8 cellular contexts compared by ENCODE assay signal in genomic region chr17:43878260-43879082, GRCh38. TPM values are rescaled to one million over a fixed set of nuclear protein-coding genes. Genes with fewer than 3 reads are reported as not detected.
DNase-seq lines count a peak whose midpoint lies in the region; ATAC-seq, FAIRE-seq and TF ChIP-seq lines count a peak whose summit lies in the region.

No MANE protein-coding gene starts in this region.

- DNase-seq in AG08396 (ENCODE audit: low spot score) (peak; percentile 93), GM19239 (ENCODE audit: insufficient read length, low spot score) (peak; percentile 77), NCI-H2196 (lab: John Stamatoyannopoulos, UW; ENCODE audit: unreplicated experiment) (peak; percentile 75), chondrocyte (ENCODE audit: low spot score) (no peak), left lobe of liver (ENCODE audit: low spot score) (peak; percentile 66), NCI-H2107 (lab: John Stamatoyannopoulos, UW) (no peak)
- peak; percentile 54 to 65 for DNase-seq in activated CD4-positive, alpha-beta T cell treated with anti-CD3 and anti-CD28 coated beads for 4 hours
- peak; percentile 63 to 72 for DNase-seq in stimulated activated CD4-positive, alpha-beta T cell treated with anti-CD3 and anti-CD28 coated beads, Interleukin-2, amount 100 ng/mL, for 48 hours

- peak; percentile 84 for FAIRE-seq in GM19239 (lab: Jason Lieb, UNC)

- H3K36me3 Mint-ChIP-seq in chondrocyte (ENCODE audit: low read depth) = peaks cover 4% of the 10 kb centered on the region

- peaks cover 2% of the 10 kb centered on the region for H3K27me3 Mint-ChIP-seq in chondrocyte (ENCODE audit: low read depth)

- H3K4me1 Mint-ChIP-seq in chondrocyte (ENCODE audit: low read depth) = peaks cover 3% of the 10 kb centered on the region

- H3K27ac Mint-ChIP-seq in chondrocyte (ENCODE audit: unreplicated experiment) = peak overlapping the region; percentile 59

- no peak overlapping the region for H3K4me3 Mint-ChIP-seq in chondrocyte (ENCODE audit: unreplicated experiment)

- H3K9me3 Mint-ChIP-seq in chondrocyte (ENCODE audit: low read depth) = no peaks in the 10 kb centered on the region

- peak; percentile 93 for ATAC-seq in left lobe of liver

- peak; percentile 96 for TF ChIP-seq CTCF in chondrocyte (IDR thresholded peaks at IDR 0.05)

RNA-seq across cellular contexts. Expression of gene MPP2, which starts 28.9 kb away (rescaled TPM):
- total RNA-seq in chondrocyte = 7.0 to 7.8 TPM (median 7.5 TPM) in 3 replicates
- total RNA-seq in left lobe of liver = 0.10 TPM

RNA-seq across cellular contexts. Expression of gene CD300LG, which starts 31.5 kb away (rescaled TPM):
- 0.15 TPM in 1 of 3 replicates, not detected in the others for total RNA-seq in chondrocyte
- not detected for total RNA-seq in left lobe of liver

RNA-seq across cellular contexts. Expression of gene MPP3, which starts 45.5 kb away (rescaled TPM):
- 13.3 to 15.6 TPM (median 14.4 TPM) in 3 replicates for total RNA-seq in chondrocyte
- 2.0 TPM for total RNA-seq in left lobe of liver

Comparison
In these comparisons a context has a peak if more than half of its experiments do, and no peak if none do; other contexts are left out.
1. DNase-seq: peak in AG08396 (single experiment), GM19239 (single experiment), NCI-H2196 (single experiment), activated CD4-positive, alpha-beta T cell treated with anti-CD3 and anti-CD28 coated beads for 4 hours (2 of 2), left lobe of liver (single experiment) and stimulated activated CD4-positive, alpha-beta T cell treated with anti-CD3 and anti-CD28 coated beads, Interleukin-2, amount 100 ng/mL, for 48 hours (2 of 2); none in chondrocyte (single experiment) and NCI-H2107 (single experiment).